In the genomic region with DNA sequence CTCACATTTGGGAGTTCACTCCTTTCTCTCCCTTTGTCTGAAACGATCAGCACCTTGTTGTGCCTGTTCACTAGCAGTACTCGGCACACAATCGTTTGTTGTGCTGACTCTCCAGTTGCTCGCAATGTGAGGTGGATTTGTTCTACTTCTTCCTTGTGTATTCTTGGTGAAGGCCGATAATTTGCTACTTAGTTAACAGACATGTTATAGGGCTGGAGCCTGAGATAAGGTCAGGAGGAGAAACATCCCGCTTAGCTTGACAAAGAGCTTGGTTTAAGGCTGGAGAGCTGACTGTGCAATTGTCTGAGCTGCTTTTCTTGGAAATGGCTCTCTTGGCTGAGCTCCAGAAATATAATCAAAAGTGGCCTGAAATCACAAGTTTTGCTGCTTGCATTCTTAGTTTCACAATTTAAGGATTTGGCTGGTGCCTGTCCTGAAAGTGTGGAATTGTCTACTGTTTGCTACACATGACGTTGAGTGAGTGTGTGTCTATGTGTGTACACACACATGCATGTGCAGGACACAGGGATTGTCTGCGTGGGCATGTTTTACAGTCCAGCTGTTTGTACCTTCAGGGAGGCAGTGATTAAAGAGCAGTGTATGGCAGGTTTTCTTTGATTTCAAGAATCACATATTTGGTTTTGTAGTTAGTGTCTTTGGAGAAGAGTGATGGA, we compare ENCODE assay signal across 8 cellular contexts.
A peak's percentile ranks its signal among the peaks of the same experiment; 100 is the strongest.
DNase-seq lines count a peak whose midpoint lies in the region; ATAC-seq and TF ChIP-seq lines count a peak whose summit lies in the region.

No MANE protein-coding gene starts in this region.

- H3K4me1 ChIP-seq in DOHH2 (ENCODE audit: control insufficient read depth, low read length) (peaks cover 76% of the 10 kb centered on the region), HAP-1 (peaks cover 49% of the 10 kb centered on the region), PC-3 (ENCODE audit: insufficient read depth, low read length) (peaks cover 77% of the 10 kb centered on the region), trophoblast cell (ENCODE audit: control insufficient read depth in 1 of 2, insufficient read depth in 2 of 2, low read length in 2 of 2) (peaks cover 12 to 20% of the 10 kb centered on the region in 2 experiments)

- H3K4me3 ChIP-seq in DOHH2 (ENCODE audit: low read length): peak overlapping the region; percentile 68
- H3K4me3 ChIP-seq in HAP-1: no peak overlapping the region
- H3K4me3 ChIP-seq in PC-3 (ENCODE audit: low read length): no peak overlapping the region
- H3K4me3 ChIP-seq in trophoblast cell (ENCODE audit: low read depth, low read length): no peak overlapping the region

- POLR2A ChIA-PET in PC-3 (lab: Charles Lee; ENCODE audit: unreplicated experiment): no interaction called here

- H2BK120ac ChIP-seq in trophoblast cell (ENCODE audit: insufficient read depth, low read length, poor library complexity): no peak overlapping the region

- H3K23ac ChIP-seq in trophoblast cell (ENCODE audit: low read length): no peak overlapping the region

- peak overlapping the region; percentile 41 for H3K14ac ChIP-seq in trophoblast cell (ENCODE audit: low read length)

- no peak overlapping the region for H4K12ac ChIP-seq in trophoblast cell (ENCODE audit: low read depth, low read length)

- H2AK5ac ChIP-seq in trophoblast cell (ENCODE audit: low read length): peak overlapping the region; percentile 40

- H4K8ac ChIP-seq in trophoblast cell (ENCODE audit: low read depth, low read length): no peak overlapping the region

- peak overlapping the region; percentile 71 for H2BK12ac ChIP-seq in trophoblast cell (ENCODE audit: low read length)

- peak overlapping the region; percentile 1 for H4K91ac ChIP-seq in trophoblast cell (ENCODE audit: low read depth, low read length)

- H3K4me2 ChIP-seq in DOHH2 (ENCODE audit: low read length): peak overlapping the region; percentile 89
- H3K4me2 ChIP-seq in PC-3 (ENCODE audit: low read length): no peak overlapping the region
- no peak overlapping the region for H3K4me2 ChIP-seq in trophoblast cell (ENCODE audit: low read length)

- H3K9me3 ChIP-seq in DOHH2 (ENCODE audit: control insufficient read depth, insufficient read depth, low read length) (no peaks in the 10 kb centered on the region), HAP-1 (no peaks in the 10 kb centered on the region), PC-3 (ENCODE audit: low read length) (no peaks in the 10 kb centered on the region), trophoblast cell (ENCODE audit: insufficient read depth, low read depth, low read length) (peaks cover 2% of the 10 kb centered on the region)

- H3K9ac ChIP-seq in PC-3 (ENCODE audit: low read length) (no peak overlapping the region), trophoblast cell (ENCODE audit: low read length) (no peak overlapping the region)

- intact Hi-C loops in PC-3 (cut with micrococcal nuclease): no loop called here

- peaks cover 42% of the 10 kb centered on the region for H3F3A ChIP-seq in DOHH2 (ENCODE audit: control insufficient read depth, insufficient read depth)
- peaks cover 14% of the 10 kb centered on the region for H3F3A ChIP-seq in PC-3 (ENCODE audit: low read length, unreplicated experiment)

- H2AFZ ChIP-seq in PC-3 (ENCODE audit: low read length) (0 out of 2 replicates have a peak overlapping the region, but pooled peaks have one; percentile 12), trophoblast cell (ENCODE audit: insufficient read depth, low read length, poor library complexity) (no peak overlapping the region)

- BruUV-seq in PC-3 (replicated peaks; lab: Mats Ljungman, UMichigan): no TSS peak

- no peaks in the 10 kb centered on the region for H4K20me1 ChIP-seq in DOHH2 (ENCODE audit: control insufficient read depth, insufficient read depth, low read depth, low read length)
- H4K20me1 ChIP-seq in PC-3 (ENCODE audit: low read length): no peaks in the 10 kb centered on the region

- H3K36me3 ChIP-seq in DOHH2 (ENCODE audit: control insufficient read depth, low read length) (peaks cover 16% of the 10 kb centered on the region), HAP-1 (replicated peaks) (no peaks in the 10 kb centered on the region), PC-3 (ENCODE audit: low read depth, low read length) (no peaks in the 10 kb centered on the region), trophoblast cell (ENCODE audit: control insufficient read depth in 1 of 2, insufficient read depth in 2 of 2, low read length in 2 of 2) (no peaks in the 10 kb centered on the region)

- H3K9me2 ChIP-seq in DOHH2 (replicated peaks; ENCODE audit: control insufficient read depth, low read length): no peaks in the 10 kb centered on the region
- no peaks in the 10 kb centered on the region for H3K9me2 ChIP-seq in PC-3 (replicated peaks; ENCODE audit: low read length)

- no peak for TF ChIP-seq CTCF in DOHH2 (IDR thresholded peaks at IDR 0.05; ENCODE audit: low read depth, low read length, poor library complexity, severe bottlenecking)
- no peak for TF ChIP-seq CTCF in PC-3 (conservative IDR thresholded peaks at IDR 0.05; ENCODE audit: low read depth, low read length)

- no peak overlapping the region for H3K4ac ChIP-seq in trophoblast cell (ENCODE audit: low read depth, low read length)

- CTCF ChIA-PET in PC-3 (lab: Charles Lee): interaction anchor here (1.2 kb wide), 1 partner anchor 9 kb away, joined by 5 read pairs; no protein-coding TSS in a partner anchor

- peak; percentile 28 to 44 for DNase-seq in HAP-1 (ENCODE audit: low spot score in 2 of 2)
- DNase-seq in PC-3: no peak
- peak; percentile 46 for DNase-seq in epidermal melanocyte (ENCODE audit: insufficient read length, low spot score)
- no peak for DNase-seq in trophoblast cell
- no peak for DNase-seq in T1000 (lab: John Stamatoyannopoulos, UW)
- DNase-seq in Ammon's horn (ENCODE audit: low spot score): no peak
- no peak for DNase-seq in HPDE6-E6E7 (ENCODE audit: extremely low spot score)

- H2BK5ac ChIP-seq in trophoblast cell (ENCODE audit: low read depth, low read length, poor library complexity): no peak overlapping the region

- in situ Hi-C loops in HAP-1 (cut with MboI; ENCODE audit: low sequenced_read_pairs): no loop called here

- WGBS in trophoblast cell (ENCODE audit: extremely low coverage, insufficient coverage, insufficient read length): no CpG with 5 or more reads among the region's 8 CpGs

- ATAC-seq in PC-3: no peak

- H3K27ac ChIP-seq in DOHH2 (ENCODE audit: low read depth, low read length) (peak overlapping the region; percentile 98), PC-3 (ENCODE audit: low read length) (peak overlapping the region; percentile 95), trophoblast cell (ENCODE audit: low read depth, low read length) (no peak overlapping the region)

- H3K79me1 ChIP-seq in trophoblast cell (ENCODE audit: low read length): peaks cover 20% of the 10 kb centered on the region

- H3K79me2 ChIP-seq in DOHH2 (ENCODE audit: control insufficient read depth, low read length) (peaks cover 7% of the 10 kb centered on the region), PC-3 (ENCODE audit: low read length) (no peaks in the 10 kb centered on the region), trophoblast cell (ENCODE audit: control insufficient read depth, insufficient read depth, low read length, poor library complexity) (no peaks in the 10 kb centered on the region)

- H3K27me3 ChIP-seq in DOHH2 (ENCODE audit: control insufficient read depth, low read length): no peaks in the 10 kb centered on the region
- no peaks in the 10 kb centered on the region for H3K27me3 ChIP-seq in HAP-1 (ENCODE audit: low read depth)
- no peaks in the 10 kb centered on the region for H3K27me3 ChIP-seq in PC-3 (ENCODE audit: low read length)
- no peaks in the 10 kb centered on the region for H3K27me3 ChIP-seq in trophoblast cell (ENCODE audit: insufficient read depth, low read length)

- H3K18ac ChIP-seq in trophoblast cell (ENCODE audit: low read length): no peak overlapping the region

Comparison
In these comparisons a context has a peak if more than half of its experiments do, and no peak if none do; other contexts are left out.
1. DNase-seq: peak in HAP-1 (2 of 2) and epidermal melanocyte (single experiment); none in PC-3 (single experiment), trophoblast cell (0 of 2), T1000 (single experiment), Ammon's horn (single experiment) and HPDE6-E6E7 (single experiment).